Comparison of ENCODE assay signal across 18 cellular contexts in the genomic region with DNA sequence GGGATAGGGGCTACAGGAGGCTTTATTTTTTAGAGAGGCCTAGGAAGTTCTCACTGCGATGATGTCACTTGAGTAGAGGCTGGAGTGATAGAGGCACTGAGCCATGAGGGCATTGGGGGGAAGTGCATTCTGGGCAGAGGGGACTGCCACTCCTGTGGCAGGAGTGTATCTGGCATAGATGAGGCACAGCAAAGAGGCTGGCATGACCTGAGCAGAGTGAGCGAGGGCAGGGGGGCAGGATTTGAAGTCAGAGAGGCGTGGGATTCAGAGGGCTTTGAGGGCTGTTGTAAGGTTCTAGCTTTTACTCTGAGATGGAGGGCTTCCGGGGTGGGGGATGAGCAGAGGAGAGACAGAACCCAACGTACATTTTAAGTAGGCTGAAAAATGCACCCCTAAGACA.
A peak's percentile ranks its signal among the peaks of the same experiment; 100 is the strongest.
DNase-seq lines count a peak whose midpoint lies in the region; ATAC-seq and TF ChIP-seq lines count a peak whose summit lies in the region.
"Had no signal": no experiment of that assay in that cellular context is flagged by ENCODE, and none has a peak within 500 bp of the region (broad histone marks: within the 10 kb centered on the region; RNA-seq: fewer than 3 reads in every experiment).

No MANE protein-coding gene starts in this region.

- WGBS in heart right ventricle, 2 donors = 96 to 98% methylated on average over 5 of the region's 5 CpGs
- 90 to 100% methylated on average over 3 to 5 of the region's 5 CpGs for WGBS in endodermal cell (ENCODE audit: insufficient coverage in 1 of 2, insufficient read length in 1 of 2), 2 experiments

- no peak overlapping the region for H3K4me2 ChIP-seq in neural progenitor cell
- H3K4me2 ChIP-seq: BLaER1 had no signal

- H3K4me3 Mint-ChIP-seq in endodermal cell (no peak overlapping the region), neural progenitor cell (no peak overlapping the region)
- H3K4me3 Mint-ChIP-seq: CD14-positive monocyte; CD4-positive, alpha-beta memory T cell; IgD-negative memory B cell had no signal

- H3K36me3 ChIP-seq in heart right ventricle = no peaks in the 10 kb centered on the region
- no peaks in the 10 kb centered on the region for H3K36me3 ChIP-seq in endodermal cell (ENCODE audit: control insufficient read depth, insufficient read depth, low read length)
- no peaks in the 10 kb centered on the region for H3K36me3 ChIP-seq in neural progenitor cell
- no peaks in the 10 kb centered on the region for H3K36me3 ChIP-seq in upper lobe of right lung
- H3K36me3 ChIP-seq: BLaER1, HAP-1 had no signal

- no peaks in the 10 kb centered on the region for H3K79me2 ChIP-seq in neural progenitor cell (ENCODE audit: low read depth)

- H3K4me1 Mint-ChIP-seq in endodermal cell (peaks cover 8% of the 10 kb centered on the region), neural progenitor cell (peaks cover 31% of the 10 kb centered on the region)
- H3K4me1 Mint-ChIP-seq: CD4-positive, alpha-beta memory T cell had no signal

- H3K36me3 Mint-ChIP-seq in endodermal cell (ENCODE audit: low read depth) = no peaks in the 10 kb centered on the region
- no peaks in the 10 kb centered on the region for H3K36me3 Mint-ChIP-seq in neural progenitor cell
- H3K36me3 Mint-ChIP-seq: CD14-positive monocyte; CD4-positive, alpha-beta memory T cell had no signal

- H3F3A ChIP-seq in neural progenitor cell (ENCODE audit: low read depth) = peaks cover 8% of the 10 kb centered on the region

- H2AFZ ChIP-seq in neural progenitor cell (replicated peaks) = no peak overlapping the region

- H3K9me3 Mint-ChIP-seq in endodermal cell (no peaks in the 10 kb centered on the region), neural progenitor cell (no peaks in the 10 kb centered on the region)

- no peak overlapping the region for H3K27ac Mint-ChIP-seq in endodermal cell
- peak overlapping the region; percentile 76 for H3K27ac Mint-ChIP-seq in neural progenitor cell
- H3K27ac Mint-ChIP-seq: CD4-positive, alpha-beta memory T cell; IgD-negative memory B cell had no signal

- H3K27ac ChIP-seq in heart right ventricle (no peak overlapping the region), endodermal cell (ENCODE audit: low read depth, low read length) (no peak overlapping the region), neural progenitor cell (no peak overlapping the region), upper lobe of right lung (no peak overlapping the region)
- H3K27ac ChIP-seq: BLaER1 had no signal

- peaks cover 6% of the 10 kb centered on the region for H3K27me3 Mint-ChIP-seq in endodermal cell (ENCODE audit: insufficient read depth)
- peaks cover 10% of the 10 kb centered on the region for H3K27me3 Mint-ChIP-seq in neural progenitor cell (ENCODE audit: insufficient read depth, low read depth)

- ATAC-seq in Right ventricle myocardium inferior (no peak), heart right ventricle (no peak), upper lobe of right lung (no peak), HG02970 (IDR thresholded peaks at IDR 0.05; ENCODE audit: low FRiP score, unreplicated experiment) (no peak)
- ATAC-seq: HepG2 had no signal

- H3K9ac ChIP-seq in endodermal cell (ENCODE audit: extremely low read depth, low read length, poor library complexity, severe bottlenecking) (no peak overlapping the region), neural progenitor cell (no peak overlapping the region)
- H3K9ac ChIP-seq: BLaER1 had no signal

- intact Hi-C loops in Right ventricle myocardium inferior (cut with DNase I) = no loop called here
- intact Hi-C loops in heart right ventricle (cut with DNase I) = loop anchor here in 1 of 10 donors (5.0 kb wide), 1 partner anchor 39 kb away; no protein-coding TSS in a partner anchor
- intact Hi-C loops in upper lobe of right lung (cut with DNase I) = no loop called here

- H3K27me3 ChIP-seq in heart right ventricle = no peaks in the 10 kb centered on the region
- H3K27me3 ChIP-seq in endodermal cell (ENCODE audit: control insufficient read depth, insufficient read depth, low read length, poor library complexity, severe bottlenecking) = no peaks in the 10 kb centered on the region
- no peaks in the 10 kb centered on the region for H3K27me3 ChIP-seq in neural progenitor cell
- no peaks in the 10 kb centered on the region for H3K27me3 ChIP-seq in upper lobe of right lung
- H3K27me3 ChIP-seq: BLaER1 had no signal

- TF ChIP-seq CTCF in heart right ventricle (IDR thresholded peaks at IDR 0.05) (no peak), endodermal cell (conservative IDR thresholded peaks at IDR 0.05) (no peak), neural progenitor cell (IDR thresholded peaks at IDR 0.05) (no peak), upper lobe of right lung (IDR thresholded peaks at IDR 0.05) (no peak)

- H3K4me1 ChIP-seq in heart right ventricle = peaks cover 10 to 29% (median 18%) of the 10 kb centered on the region in 9 donors
- H3K4me1 ChIP-seq in endodermal cell (ENCODE audit: control insufficient read depth, insufficient read depth, low read length) = no peaks in the 10 kb centered on the region
- H3K4me1 ChIP-seq in neural progenitor cell = peaks cover 13% of the 10 kb centered on the region
- no peaks in the 10 kb centered on the region for H3K4me1 ChIP-seq in upper lobe of right lung
- H3K4me1 ChIP-seq: HAP-1 had no signal

- no peaks in the 10 kb centered on the region for H4K20me1 ChIP-seq in neural progenitor cell (ENCODE audit: low read depth)
- H4K20me1 ChIP-seq: BLaER1 had no signal

- no peaks in the 10 kb centered on the region for H3K9me3 ChIP-seq in heart right ventricle
- no peaks in the 10 kb centered on the region for H3K9me3 ChIP-seq in endodermal cell (ENCODE audit: control insufficient read depth, low read length)
- H3K9me3 ChIP-seq in neural progenitor cell (ENCODE audit: low read depth) = no peaks in the 10 kb centered on the region
- no peaks in the 10 kb centered on the region for H3K9me3 ChIP-seq in upper lobe of right lung
- H3K9me3 ChIP-seq: BLaER1, HAP-1 had no signal

- DNase-seq in Right ventricle myocardium inferior (ENCODE audit: missing footprints) = peak; percentile 52
- no peak for DNase-seq in heart right ventricle
- DNase-seq in endodermal cell = peak; percentile 15
- no peak for DNase-seq in neural progenitor cell (ENCODE audit: low spot score)
- DNase-seq in upper lobe of right lung = peak; percentile 6
- no peak for DNase-seq in kidney tubule cell (ENCODE audit: low spot score)
- DNase-seq in activated CD8-positive, alpha-beta memory T cell treated with anti-CD3 and anti-CD28 coated beads, Interleukin-2, amount 50 U/mL, for 4 hours = no peak
- DNase-seq: 8988T; CD4-positive, alpha-beta memory T cell; DMS153; DMS79; GDM1 had no signal

- no peak overlapping the region for H3K4me3 ChIP-seq in heart right ventricle
- H3K4me3 ChIP-seq in endodermal cell (ENCODE audit: low read length) = no peak overlapping the region
- H3K4me3 ChIP-seq in neural progenitor cell = no peak overlapping the region
- H3K4me3 ChIP-seq in upper lobe of right lung = no peak overlapping the region
- H3K4me3 ChIP-seq: BLaER1, HAP-1 had no signal

Comparison
In these comparisons a context has a peak if more than half of its experiments do, and no peak if none do; other contexts are left out.
1. DNase-seq: peak in Right ventricle myocardium inferior (single experiment), endodermal cell (single experiment) and upper lobe of right lung (single experiment); none in heart right ventricle (0 of 2), neural progenitor cell (single experiment), kidney tubule cell (single experiment) and activated CD8-positive, alpha-beta memory T cell treated with anti-CD3 and anti-CD28 coated beads, Interleukin-2, amount 50 U/mL, for 4 hours (single experiment).